In the genomic region with DNA sequence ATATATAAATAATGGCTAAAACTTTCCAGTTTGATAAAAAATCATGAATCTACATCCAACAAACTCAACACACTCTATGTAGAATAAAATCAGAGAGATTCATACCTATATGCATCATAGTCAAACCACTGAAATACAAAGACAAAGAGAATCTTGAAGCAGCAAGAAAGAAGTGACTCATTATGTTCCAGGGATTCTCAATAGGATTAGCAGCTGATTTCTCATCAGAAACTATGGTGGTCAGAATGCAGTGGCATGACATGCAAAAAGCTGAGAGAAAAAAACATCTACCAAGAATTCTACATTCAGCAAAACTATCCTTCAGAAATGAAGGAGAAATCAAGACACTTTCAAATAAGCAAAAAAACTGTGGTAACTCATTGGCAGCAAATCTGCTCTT, we compare ENCODE assay signal across 21 cellular contexts.
A peak's percentile ranks its signal among the peaks of the same experiment; 100 is the strongest.
DNase-seq lines count a peak whose midpoint lies in the region; ATAC-seq and TF ChIP-seq lines count a peak whose summit lies in the region.
"Had no signal": no experiment of that assay in that cellular context is flagged by ENCODE, and none has a peak within 500 bp of the region (broad histone marks: within the 10 kb centered on the region; RNA-seq: fewer than 3 reads in every experiment).

No MANE protein-coding gene starts in this region.

- H3K4me1 ChIP-seq in HEK293 (ENCODE audit: control insufficient read depth, insufficient read depth, low read length): no peaks in the 10 kb centered on the region
- no peaks in the 10 kb centered on the region for H3K4me1 ChIP-seq in fibroblast of lung (ENCODE audit: control insufficient read depth, extremely low read depth, insufficient read depth, low read length)
- H3K4me1 ChIP-seq: Caco-2, vagina had no signal

- POLR2A ChIA-PET in HEK293 (lab: Yijun Ruan, JAX): no interaction called here

- no peaks in the 10 kb centered on the region for H3K36me3 ChIP-seq in HEK293 (ENCODE audit: control insufficient read depth in 2 of 2, insufficient read depth in 1 of 2, low read length in 2 of 2)
- H3K36me3 ChIP-seq in fibroblast of lung (ENCODE audit: control insufficient read depth, insufficient read depth, low read length): no peaks in the 10 kb centered on the region
- H3K36me3 ChIP-seq: vagina had no signal

- H3K4me3 ChIP-seq in HEK293 (ENCODE audit: low read depth, low read length) (no peak overlapping the region), fibroblast of lung (replicated peaks in 1 of 4; ENCODE audit: control extremely low read depth in 1 of 4, insufficient read depth in 1 of 4, low read depth in 3 of 4, low read length in 4 of 4) (no peak overlapping the region)
- H3K4me3 ChIP-seq: GM23338, vagina had no signal

- H3K9me3 ChIP-seq in HEK293 (ENCODE audit: control insufficient read depth, insufficient read depth, low read depth, low read length) (no peaks in the 10 kb centered on the region; the same call in 1 of the 2 replicates), fibroblast of lung (ENCODE audit: control insufficient read depth, insufficient read depth, low read depth, low read length) (no peaks in the 10 kb centered on the region)

- TF ChIP-seq CTCF in HEK293 (tag by site-specific recombination; IDR thresholded peaks at IDR 0.05) (no peak), fibroblast of lung (conservative IDR thresholded peaks at IDR 0.05 in 1 of 2, IDR thresholded peaks at IDR 0.05 in 1 of 2; ENCODE audit: low read depth in 1 of 2, low read length in 2 of 2) (no peak)

- ATAC-seq in HG02588 (IDR thresholded peaks at IDR 0.05; ENCODE audit: unreplicated experiment) (no peak), HG02623 (IDR thresholded peaks at IDR 0.05; ENCODE audit: unreplicated experiment) (no peak), HG02938 (IDR thresholded peaks at IDR 0.05; ENCODE audit: unreplicated experiment) (no peak)
- ATAC-seq: GM23338, T-helper 17 cell had no signal

- H3K9ac ChIP-seq in fibroblast of lung (ENCODE audit: insufficient read depth, low read length): no peak overlapping the region

- CTCF ChIA-PET in HEK293 (lab: Yijun Ruan, JAX): interaction anchor here (0.6 kb wide), 1 partner anchor 293 kb away, joined by 4 read pairs; no protein-coding TSS in a partner anchor

- H3K4me2 ChIP-seq in fibroblast of lung (ENCODE audit: extremely low read depth, insufficient read depth, low read length): no peak overlapping the region
- H3K4me2 ChIP-seq: GM23338 had no signal

- H3K79me2 ChIP-seq in fibroblast of lung (ENCODE audit: control insufficient read depth, insufficient read depth, low read length): no peaks in the 10 kb centered on the region

- DNase-seq in ACHN: peak; percentile 42
- peak; percentile 26 for DNase-seq in RKO (ENCODE audit: low spot score)
- DNase-seq in fibroblast of lung (ENCODE audit: low read depth in 2 of 2): peak; percentile 31 to 33
- no peak for DNase-seq in activated CD4-positive, alpha-beta T cell treated with anti-CD3 and anti-CD28 coated beads for 48 hours
- DNase-seq: activated CD4-positive, CD25-positive, alpha-beta regulatory T cell; Caco-2; central memory CD4-positive, alpha-beta T cell; effector memory CD4-positive, alpha-beta T cell; GF-D8; hypothalamus; KBM-7; NCI-H446; nucleus accumbens; SHP77 treated with DMSO at 0.1 percent for 48 hours; T-helper 17 cell had no signal

- no peaks in the 10 kb centered on the region for H3K27me3 ChIP-seq in fibroblast of lung (ENCODE audit: control insufficient read depth, insufficient read depth, low read length)
- H3K27me3 ChIP-seq: vagina had no signal

- H2AFZ ChIP-seq in fibroblast of lung (ENCODE audit: low read length): no peak overlapping the region
- H2AFZ ChIP-seq: GM23338 had no signal

- in situ Hi-C loops in ACHN (cut with HindIII; ENCODE audit: low pct_ligation_motif_present, low pct_unique_long_range_greater_than_20kb, low sequenced_read_pairs): no loop called here

- no peak overlapping the region for H3K27ac ChIP-seq in HEK293 (ENCODE audit: extremely low read depth, low read depth, low read length)
- no peak overlapping the region for H3K27ac ChIP-seq in fibroblast of lung (ENCODE audit: insufficient read depth, low read length)
- H3K27ac ChIP-seq: vagina had no signal

- no peaks in the 10 kb centered on the region for H4K20me1 ChIP-seq in fibroblast of lung (ENCODE audit: control insufficient read depth, extremely low read depth, insufficient read depth, low read length)

TF ChIP-seq in HEK293, 187 proteins besides CTCF, POLR2A, EP300 and RAD21:
- TF ChIP-seq ZSCAN23 (tag by site-specific recombination; IDR thresholded peaks at IDR 0.05) (no peak), SETDB1 (IDR thresholded peaks at IDR 0.05; ENCODE audit: insufficient read length, low read length) (peak; percentile 94), ZNF626 (tag by site-specific recombination; IDR thresholded peaks at IDR 0.05) (peak; percentile 94), ZNF549 (tag by site-specific recombination; IDR thresholded peaks at IDR 0.05) (peak; percentile 67; the same call in 1 of the 2 replicates), TRIM28 (IDR thresholded peaks at IDR 0.05; ENCODE audit: borderline replicate concordance, low read length) (peak; percentile 98), ZNF610 (tag by site-specific recombination; IDR thresholded peaks at IDR 0.05; ENCODE audit: borderline replicate concordance) (0 out of 2 replicates have a peak, but pooled peaks have one; percentile 37)
- TF ChIP-seq, protein P1, sequence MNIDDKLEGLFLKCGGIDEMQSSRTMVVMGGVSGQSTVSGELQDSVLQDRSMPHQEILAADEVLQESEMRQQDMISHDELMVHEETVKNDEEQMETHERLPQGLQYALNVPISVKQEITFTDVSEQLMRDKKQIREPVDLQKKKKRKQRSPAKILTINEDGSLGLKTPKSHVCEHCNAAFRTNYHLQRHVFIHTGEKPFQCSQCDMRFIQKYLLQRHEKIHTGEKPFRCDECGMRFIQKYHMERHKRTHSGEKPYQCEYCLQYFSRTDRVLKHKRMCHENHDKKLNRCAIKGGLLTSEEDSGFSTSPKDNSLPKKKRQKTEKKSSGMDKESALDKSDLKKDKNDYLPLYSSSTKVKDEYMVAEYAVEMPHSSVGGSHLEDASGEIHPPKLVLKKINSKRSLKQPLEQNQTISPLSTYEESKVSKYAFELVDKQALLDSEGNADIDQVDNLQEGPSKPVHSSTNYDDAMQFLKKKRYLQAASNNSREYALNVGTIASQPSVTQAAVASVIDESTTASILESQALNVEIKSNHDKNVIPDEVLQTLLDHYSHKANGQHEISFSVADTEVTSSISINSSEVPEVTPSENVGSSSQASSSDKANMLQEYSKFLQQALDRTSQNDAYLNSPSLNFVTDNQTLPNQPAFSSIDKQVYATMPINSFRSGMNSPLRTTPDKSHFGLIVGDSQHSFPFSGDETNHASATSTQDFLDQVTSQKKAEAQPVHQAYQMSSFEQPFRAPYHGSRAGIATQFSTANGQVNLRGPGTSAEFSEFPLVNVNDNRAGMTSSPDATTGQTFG (tag by site-specific recombination; IDR thresholded peaks at IDR 0.05; ENCODE audit: borderline replicate concordance): no peak
- TF ChIP-seq, protein P2, sequence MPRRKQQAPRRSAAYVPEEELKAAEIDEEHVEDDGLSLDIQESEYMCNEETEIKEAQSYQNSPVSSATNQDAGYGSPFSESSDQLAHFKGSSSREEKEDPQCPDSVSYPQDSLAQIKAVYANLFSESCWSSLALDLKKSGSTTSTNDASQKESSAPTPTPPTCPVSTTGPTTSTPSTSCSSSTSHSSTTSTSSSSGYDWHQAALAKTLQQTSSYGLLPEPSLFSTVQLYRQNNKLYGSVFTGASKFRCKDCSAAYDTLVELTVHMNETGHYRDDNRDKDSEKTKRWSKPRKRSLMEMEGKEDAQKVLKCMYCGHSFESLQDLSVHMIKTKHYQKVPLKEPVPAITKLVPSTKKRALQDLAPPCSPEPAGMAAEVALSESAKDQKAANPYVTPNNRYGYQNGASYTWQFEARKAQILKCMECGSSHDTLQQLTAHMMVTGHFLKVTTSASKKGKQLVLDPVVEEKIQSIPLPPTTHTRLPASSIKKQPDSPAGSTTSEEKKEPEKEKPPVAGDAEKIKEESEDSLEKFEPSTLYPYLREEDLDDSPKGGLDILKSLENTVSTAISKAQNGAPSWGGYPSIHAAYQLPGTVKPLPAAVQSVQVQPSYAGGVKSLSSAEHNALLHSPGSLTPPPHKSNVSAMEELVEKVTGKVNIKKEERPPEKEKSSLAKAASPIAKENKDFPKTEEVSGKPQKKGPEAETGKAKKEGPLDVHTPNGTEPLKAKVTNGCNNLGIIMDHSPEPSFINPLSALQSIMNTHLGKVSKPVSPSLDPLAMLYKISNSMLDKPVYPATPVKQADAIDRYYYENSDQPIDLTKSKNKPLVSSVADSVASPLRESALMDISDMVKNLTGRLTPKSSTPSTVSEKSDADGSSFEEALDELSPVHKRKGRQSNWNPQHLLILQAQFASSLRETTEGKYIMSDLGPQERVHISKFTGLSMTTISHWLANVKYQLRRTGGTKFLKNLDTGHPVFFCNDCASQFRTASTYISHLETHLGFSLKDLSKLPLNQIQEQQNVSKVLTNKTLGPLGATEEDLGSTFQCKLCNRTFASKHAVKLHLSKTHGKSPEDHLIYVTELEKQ (tag by site-specific recombination; IDR thresholded peaks at IDR 0.05; ENCODE audit: borderline replicate concordance): no peak
